In genomic region chr2:30219886-30220478, GRCh38 we compare ENCODE assay signal across 15 cellular contexts. TPM values are rescaled to one million over a fixed set of nuclear protein-coding genes. Genes with fewer than 3 reads are reported as not detected.
A peak's percentile ranks its signal among the peaks of the same experiment; 100 is the strongest.
DNase-seq lines count a peak whose midpoint lies in the region; ATAC-seq, FAIRE-seq and TF ChIP-seq lines count a peak whose summit lies in the region.
"Had no signal": no experiment of that assay in that cellular context is flagged by ENCODE, and none has a peak within 500 bp of the region (broad histone marks: within the 10 kb centered on the region; RNA-seq: fewer than 3 reads in every experiment).

No MANE protein-coding gene starts in this region.

- H3K79me1 ChIP-seq in H1 (ENCODE audit: low read depth, low read length) (no peaks in the 10 kb centered on the region), trophoblast cell (ENCODE audit: low read length) (peaks cover 12% of the 10 kb centered on the region)

- ATAC-seq in heart right ventricle (no peak), HG03439 (IDR thresholded peaks at IDR 0.05; ENCODE audit: unreplicated experiment) (no peak)

- FAIRE-seq in H1 (lab: Jason Lieb, UNC) (no peak), frontal cortex (lab: Jason Lieb, UNC) (no peak)
- FAIRE-seq: A204.1 had no signal

- TF ChIP-seq EP300 in H1 (IDR thresholded peaks at IDR 0.05; ENCODE audit: borderline replicate concordance in 1 of 2, low read depth in 2 of 2, low read length in 2 of 2), result no peak

- no peak overlapping the region for H3K23ac ChIP-seq in H1 (ENCODE audit: insufficient read length)
- no peak overlapping the region for H3K23ac ChIP-seq in trophoblast cell (ENCODE audit: low read length)

- intact Hi-C loops in cardiac septum (cut with DNase I), result no loop called here
- intact Hi-C loops in heart right ventricle (cut with DNase I), result loop anchor here in 1 of 10 donors (10.0 kb wide), 1 partner anchor 255 kb away; no protein-coding TSS in a partner anchor

- no peak overlapping the region for H3K9ac ChIP-seq in H1 (replicated peaks in 1 of 4; ENCODE audit: extremely low read depth in 1 of 4, low read depth in 3 of 4, low read length in 3 of 4)
- no peak overlapping the region for H3K9ac ChIP-seq in trophoblast cell (ENCODE audit: low read length)

- H4K91ac ChIP-seq in H1 (replicated peaks; ENCODE audit: insufficient read length, low read length), result no peak overlapping the region
- peak overlapping the region; percentile 31 for H4K91ac ChIP-seq in trophoblast cell (ENCODE audit: low read depth, low read length)

- H3K4me2 ChIP-seq in H1 (ENCODE audit: insufficient read depth in 1 of 2, low read depth in 2 of 2, low read length in 2 of 2) (no peak overlapping the region), trophoblast cell (ENCODE audit: low read length) (no peak overlapping the region)

- H3K4ac ChIP-seq in H1 (replicated peaks; ENCODE audit: insufficient read length, low read depth, low read length) (peak overlapping the region; percentile 70), trophoblast cell (ENCODE audit: low read depth, low read length) (no peak overlapping the region)

- no peak overlapping the region for H4K5ac ChIP-seq in H1 (ENCODE audit: insufficient read length, low read depth, low read length)

- H3K27me3 ChIP-seq in heart right ventricle (no peaks in the 10 kb centered on the region), H1 (replicated peaks in 1 of 4; ENCODE audit: control insufficient read depth in 3 of 4, extremely low read depth in 1 of 4, insufficient read depth in 3 of 4, low read length in 3 of 4) (no peaks in the 10 kb centered on the region), trophoblast cell (ENCODE audit: insufficient read depth, low read length) (no peaks in the 10 kb centered on the region)
- H3K27me3 ChIP-seq: BE2C had no signal

- no peak overlapping the region for H3K18ac ChIP-seq in H1 (ENCODE audit: extremely low read depth, low read length)
- peak overlapping the region; percentile 4 for H3K18ac ChIP-seq in trophoblast cell (ENCODE audit: low read length)

- H3K79me2 ChIP-seq in H1 (ENCODE audit: control insufficient read depth in 1 of 2, insufficient read depth in 2 of 2, low read length in 2 of 2), result no peaks in the 10 kb centered on the region
- no peaks in the 10 kb centered on the region for H3K79me2 ChIP-seq in trophoblast cell (ENCODE audit: control insufficient read depth, insufficient read depth, low read length, poor library complexity)

- H4K8ac ChIP-seq in H1 (ENCODE audit: extremely low read depth, insufficient read depth, low read length) (no peak overlapping the region), trophoblast cell (ENCODE audit: low read depth, low read length) (no peak overlapping the region)

- no peak overlapping the region for H2BK15ac ChIP-seq in H1 (ENCODE audit: low read length)

- no peak for TF ChIP-seq RAD21 in H1 (IDR thresholded peaks at IDR 0.05 in 1 of 2, conservative IDR thresholded peaks at IDR 0.05 in 1 of 2; ENCODE audit: low read depth in 2 of 2, low read length in 2 of 2)

- H3K9me3 ChIP-seq in heart right ventricle (no peaks in the 10 kb centered on the region), H1 (ENCODE audit: insufficient read depth in 2 of 2, low read depth in 1 of 2, low read length in 1 of 2) (no peaks in the 10 kb centered on the region), trophoblast cell (ENCODE audit: insufficient read depth, low read depth, low read length) (no peaks in the 10 kb centered on the region)
- H3K9me3 ChIP-seq: BE2C had no signal

- H3K23me2 ChIP-seq in H1 (ENCODE audit: low read depth, low read length), result no peaks in the 10 kb centered on the region

- H2AK5ac ChIP-seq in H1 (ENCODE audit: low read depth, low read length) (no peak overlapping the region), trophoblast cell (ENCODE audit: low read length) (peak overlapping the region; percentile 75)

- WGBS in heart right ventricle, 2 donors, result 92 to 94% methylated on average over 8 of the region's 8 CpGs
- WGBS in H1 (ENCODE audit: extremely low coverage in 1 of 2, insufficient coverage in 1 of 2, insufficient read length in 1 of 2, insufficient replicate concordance in 2 of 2, low coverage in 1 of 2, low lambda C conversion rate in 2 of 2, missing lambda C conversion rate in 1 of 2), 2 experiments, result 84% methylated on average over 8 of the region's 8 CpGs; no CpG with 5 or more reads in 1 of the 2 experiments
- WGBS in trophoblast cell (ENCODE audit: extremely low coverage, insufficient coverage, insufficient read length), result no CpG with 5 or more reads among the region's 8 CpGs

- no peak overlapping the region for H2AFZ ChIP-seq in H1 (ENCODE audit: low read length)
- H2AFZ ChIP-seq in trophoblast cell (ENCODE audit: insufficient read depth, low read length, poor library complexity), result no peak overlapping the region

- no peak overlapping the region for H2BK20ac ChIP-seq in H1 (ENCODE audit: low read length)

- DNase-seq in cardiac septum (ENCODE audit: low spot score) (peak; percentile 57), heart right ventricle (no peak), H1 (ENCODE audit: low read depth in 1 of 2, low spot score in 2 of 2) (no peak), trophoblast cell (no peak), frontal cortex (ENCODE audit: low spot score in 2 of 2) (no peak), ecto neural progenitor cell (ENCODE audit: low spot score) (no peak)
- DNase-seq in activated T-cell treated with anti-CD3 and anti-CD28 coated beads, Interleukin-2, amount 50 U/mL, for 1 hour, result no peak
- DNase-seq: BE2C; CD8-positive, alpha-beta memory T cell; DMS53; GF-D8; HCEC 1CT; IMR-90 had no signal

- no peak overlapping the region for H2BK120ac ChIP-seq in H1 (replicated peaks; ENCODE audit: low read depth, low read length)
- peak overlapping the region; percentile 18 for H2BK120ac ChIP-seq in trophoblast cell (ENCODE audit: insufficient read depth, low read length, poor library complexity)

- H3K36me3 ChIP-seq in heart right ventricle (no peaks in the 10 kb centered on the region), H1 (ENCODE audit: control insufficient read depth in 2 of 4, insufficient read depth in 4 of 4, low read length in 3 of 4) (no peaks in the 10 kb centered on the region), trophoblast cell (ENCODE audit: control insufficient read depth in 1 of 2, insufficient read depth in 2 of 2, low read length in 2 of 2) (no peaks in the 10 kb centered on the region)
- H3K36me3 ChIP-seq: BE2C had no signal

- H2BK5ac ChIP-seq in H1 (ENCODE audit: low read depth, low read length), result no peak overlapping the region
- H2BK5ac ChIP-seq in trophoblast cell (ENCODE audit: low read depth, low read length, poor library complexity), result no peak overlapping the region

- H3K4me1 ChIP-seq in heart right ventricle (peaks cover 8 to 50% (median 29%) of the 10 kb centered on the region in 9 donors), H1 (replicated peaks in 1 of 4; ENCODE audit: control insufficient read depth in 3 of 4, insufficient read depth in 4 of 4, low read length in 3 of 4) (peaks cover 0 to 9% (median 2%) of the 10 kb centered on the region in 4 experiments; a peak in 4 of 7 replicates), trophoblast cell (ENCODE audit: control insufficient read depth in 1 of 2, insufficient read depth in 2 of 2, low read length in 2 of 2) (peaks cover 22 to 42% of the 10 kb centered on the region in 2 experiments)
- H3K4me1 ChIP-seq: BE2C had no signal

- no peaks in the 10 kb centered on the region for H4K20me1 ChIP-seq in H1 (replicated peaks in 1 of 2; ENCODE audit: control insufficient read depth in 1 of 2, insufficient read depth in 2 of 2, low read length in 2 of 2)

- H3K56ac ChIP-seq in H1 (replicated peaks; ENCODE audit: insufficient read length, low read depth, low read length), result no peak overlapping the region

- H4K12ac ChIP-seq in trophoblast cell (ENCODE audit: low read depth, low read length), result no peak overlapping the region

- H3K27ac ChIP-seq in heart right ventricle (no peak overlapping the region), H1 (ENCODE audit: low read depth, low read length) (no peak overlapping the region), trophoblast cell (ENCODE audit: low read depth, low read length) (no peak overlapping the region)

- TF ChIP-seq POLR2A in H1 (IDR thresholded peaks at IDR 0.05; ENCODE audit: control extremely low read depth in 1 of 2, low read depth in 2 of 2, low read length in 2 of 2), result no peak

- H3K4me3 ChIP-seq in heart right ventricle (no peak overlapping the region), H1 (ENCODE audit: extremely low read depth in 1 of 4, insufficient read depth in 2 of 4, low read depth in 3 of 4, low read length in 4 of 4) (no peak overlapping the region), trophoblast cell (ENCODE audit: low read depth, low read length) (no peak overlapping the region)

- POLR2A ChIA-PET in H1 (lab: Charles Lee; ENCODE audit: partially characterized antibody), result interaction anchor here (1.9 kb wide), 1 partner anchor 12 kb away, joined by 8 read pairs; the partner anchor contains the start of gene LBH

- TF ChIP-seq CTCF in heart right ventricle (IDR thresholded peaks at IDR 0.05) (no peak), H1 (IDR thresholded peaks at IDR 0.05; ENCODE audit: control extremely low read depth in 1 of 3, insufficient read depth in 1 of 3, low read depth in 1 of 3, low read length in 3 of 3) (no peak)

- no peak overlapping the region for H3K14ac ChIP-seq in H1 (ENCODE audit: insufficient read length)
- no peak overlapping the region for H3K14ac ChIP-seq in trophoblast cell (ENCODE audit: low read length)

- CTCF ChIA-PET in H1 (lab: Charles Lee; ENCODE audit: partially characterized antibody), result interaction anchor here (0.6 to 3.4 kb wide), 8 partner anchors 10 to 491 kb away, joined by 3 to 17 read pairs (median 4); no protein-coding TSS in a partner anchor

- no peak overlapping the region for H2BK12ac ChIP-seq in H1 (ENCODE audit: low read depth, low read length)
- peak overlapping the region; percentile 69 for H2BK12ac ChIP-seq in trophoblast cell (ENCODE audit: low read length)

TF ChIP-seq in H1, 55 proteins besides CTCF, POLR2A, EP300 and RAD21 (continues in another document):
- TF ChIP-seq POLR2AphosphoS5 (IDR thresholded peaks at IDR 0.05; ENCODE audit: low read depth, low read length) (no peak), CEBPB (IDR thresholded peaks at IDR 0.05; ENCODE audit: low read depth, low read length) (no peak), SP4 (IDR thresholded peaks at IDR 0.05; ENCODE audit: low read length) (no peak)

RNA-seq across cellular contexts. Expression of gene LBH, which starts 11.4 kb away (rescaled TPM):
- total RNA-seq in cardiac septum, result 208 TPM
- 100 to 1,000 TPM; 110 to 204 (median 156) TPM for total RNA-seq in heart right ventricle
- 10 to 100 TPM; 35.9 to 84.8 TPM for polyA plus RNA-seq in heart right ventricle
- 24.6 and 25.7 TPM in 2 replicates for total RNA-seq in H1 (2021; fragmentation: NEBNext Ultra II Directional; extraction: Animal tissue kit (Norgen Biotek cat#: 25700))
- 31.4 and 34.5 TPM in 2 replicates for polyA plus RNA-seq in H1 (2011; rRNA removed)
- 26.7 TPM for polyA plus RNA-seq in H1 (2011; cell fraction: cytosol; rRNA removed)
- 19.9 TPM for polyA plus RNA-seq in H1 (2011; cell fraction: nucleus; rRNA removed)
- polyA plus RNA-seq in H1 (2012, experiment 1 of 2), result 17.6 to 23.3 TPM (median 20.0 TPM) in 4 replicates
- 20.6 TPM for polyA plus RNA-seq in H1 (2012, experiment 2 of 2)
- polyA plus RNA-seq in H1 (2013, experiment 1 of 2), result 11.9 TPM
- 12.4 TPM for polyA plus RNA-seq in H1 (2013, experiment 2 of 2)
- 33.0 and 35.0 TPM in 2 replicates for polyA minus RNA-seq in H1 (2011; rRNA and poly(A)+ RNA removed)
- 33.3 TPM for polyA minus RNA-seq in H1 (2011; cell fraction: cytosol; rRNA and poly(A)+ RNA removed)
- 45.6 TPM for polyA minus RNA-seq in H1 (2011; cell fraction: nucleus; rRNA and poly(A)+ RNA removed)
- polyA plus RNA-seq in trophoblast cell (2013), result 120 and 147 TPM in 2 replicates
- total RNA-seq in frontal cortex, result 68.9 TPM
